28 cellular contexts compared by ENCODE assay signal in the genomic region with DNA sequence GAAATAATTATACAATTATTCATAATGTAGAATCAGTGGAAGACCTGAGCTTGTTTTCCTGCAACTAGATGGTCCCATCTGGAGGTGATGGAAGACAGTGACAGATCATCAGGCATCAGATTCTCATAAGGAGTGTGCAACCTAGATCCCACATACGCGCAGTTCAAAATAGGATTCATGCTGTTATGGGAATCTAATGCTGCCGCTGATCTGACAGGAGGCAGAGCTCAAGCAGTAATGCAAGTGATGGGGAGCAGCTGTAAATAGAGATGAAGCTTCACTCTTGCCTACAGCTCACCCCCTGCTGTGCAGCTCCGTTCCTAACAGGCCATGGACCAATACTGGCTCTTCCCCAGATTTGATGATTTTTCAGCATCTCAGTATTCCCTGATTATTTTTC.
"Had no signal": no experiment of that assay in that cellular context is flagged by ENCODE, and none has a peak within 500 bp of the region (broad histone marks: within the 10 kb centered on the region; RNA-seq: fewer than 3 reads in every experiment).

No MANE protein-coding gene starts in this region.

- H3K36me3 Mint-ChIP-seq: immature natural killer cell; memory B cell; mesothelial cell of epicardium; naive B cell; natural killer cell treated with Interleukin-12 subunit alpha and Interleukin-12 subunit beta and Interleukin-15 and Interleukin-18, amount 100 ng/mL, for 72 hours; neural progenitor cell; stimulated activated effector memory CD8-positive, alpha-beta T cell treated with anti-CD3 and anti-CD28 coated beads, Interleukin-12 subunit alpha, Interleukin-12 subunit beta, amount 100 ng/mL, for 72 hours had no signal

- ATAC-seq: left colon; mucosa of descending colon; natural killer cell treated with Interleukin-12 subunit alpha and Interleukin-12 subunit beta and Interleukin-15 and Interleukin-18, amount 100 ng/mL, for 72 hours; right cardiac atrium; stimulated activated effector memory CD8-positive, alpha-beta T cell treated with anti-CD3 and anti-CD28 coated beads, Interleukin-12 subunit alpha, Interleukin-12 subunit beta, amount 100 ng/mL, for 72 hours had no signal

- H3K27ac ChIP-seq: coronary artery, esophagus squamous epithelium, neural progenitor cell, prostate gland, sigmoid colon, stomach, thyroid gland, vagina had no signal

- H3K9ac ChIP-seq: neural progenitor cell had no signal

- H3K27ac Mint-ChIP-seq: immature natural killer cell; memory B cell; mesothelial cell of epicardium; naive B cell; natural killer cell treated with Interleukin-12 subunit alpha and Interleukin-12 subunit beta and Interleukin-15 and Interleukin-18, amount 100 ng/mL, for 72 hours; neural progenitor cell; stimulated activated effector memory CD8-positive, alpha-beta T cell treated with anti-CD3 and anti-CD28 coated beads, Interleukin-12 subunit alpha, Interleukin-12 subunit beta, amount 100 ng/mL, for 72 hours had no signal

- H3K9me3 Mint-ChIP-seq: immature natural killer cell; natural killer cell treated with Interleukin-12 subunit alpha and Interleukin-12 subunit beta and Interleukin-15 and Interleukin-18, amount 100 ng/mL, for 72 hours; neural progenitor cell; stimulated activated effector memory CD8-positive, alpha-beta T cell treated with anti-CD3 and anti-CD28 coated beads, Interleukin-12 subunit alpha, Interleukin-12 subunit beta, amount 100 ng/mL, for 72 hours had no signal

- H3K9me3 ChIP-seq: esophagus squamous epithelium, mucosa of descending colon, prostate gland, stomach, thyroid gland, vagina had no signal

- H3K4me3 ChIP-seq: coronary artery, esophagus squamous epithelium, lung, mucosa of descending colon, neural progenitor cell, prostate gland, sigmoid colon, stomach, thyroid gland, vagina had no signal

- H3K36me3 ChIP-seq: esophagus squamous epithelium, neural progenitor cell, prostate gland, sigmoid colon, stomach, thyroid gland, vagina had no signal

- DNase-seq: dermis blood vessel endothelial cell; effector memory CD4-positive, alpha-beta T cell; esophagus squamous epithelium; foreskin melanocyte; hypothalamus; immature natural killer cell; islet precursor cell; kidney glomerular epithelial cell; left colon; mucosa of descending colon; naive B cell; right cardiac atrium; sigmoid colon; stimulated activated CD4-positive, alpha-beta T cell treated with anti-CD3 and anti-CD28 coated beads, Interleukin-2, amount 100 ng/mL, for 24 hours; stimulated activated CD4-positive, alpha-beta T cell treated with anti-CD3 and anti-CD28 coated beads, Interleukin-4, amount 100 ng/mL, for 24 hours; stimulated activated naive CD4-positive, alpha-beta T cell treated with Interleukin-2 at 50 U/mL for 16 hours; stomach; thyroid gland; trophoblast cell had no signal

- H2AFZ ChIP-seq: neural progenitor cell had no signal

- H3K4me3 Mint-ChIP-seq: immature natural killer cell; memory B cell; mesothelial cell of epicardium; naive B cell; natural killer cell treated with Interleukin-12 subunit alpha and Interleukin-12 subunit beta and Interleukin-15 and Interleukin-18, amount 100 ng/mL, for 72 hours; neural progenitor cell; stimulated activated effector memory CD8-positive, alpha-beta T cell treated with anti-CD3 and anti-CD28 coated beads, Interleukin-12 subunit alpha, Interleukin-12 subunit beta, amount 100 ng/mL, for 72 hours had no signal

- H3K4me1 Mint-ChIP-seq: immature natural killer cell; memory B cell; naive B cell; neural progenitor cell; stimulated activated effector memory CD8-positive, alpha-beta T cell treated with anti-CD3 and anti-CD28 coated beads, Interleukin-12 subunit alpha, Interleukin-12 subunit beta, amount 100 ng/mL, for 72 hours had no signal

- H3K4me2 ChIP-seq: neural progenitor cell had no signal

- H3K27me3 ChIP-seq: esophagus squamous epithelium, neural progenitor cell, sigmoid colon, stomach, thyroid gland, vagina had no signal

- H3K27me3 Mint-ChIP-seq: memory B cell had no signal
